Comparison of ENCODE assay signal across 8 cellular contexts in genomic region chr18:32019944-32020625, GRCh38. TPM values are rescaled to one million over a fixed set of nuclear protein-coding genes. Genes with fewer than 3 reads are reported as not detected.
A peak's percentile ranks its signal among the peaks of the same experiment; 100 is the strongest.
DNase-seq lines count a peak whose midpoint lies in the region; ATAC-seq, FAIRE-seq and TF ChIP-seq lines count a peak whose summit lies in the region.
"Not testable (repeated sequence)": the region's sequence is repeated elsewhere in the genome, so short reads cannot be mapped to it uniquely, and the experiment has no call there.

No MANE protein-coding gene starts in this region.

- ATAC-seq in body of pancreas (peak; percentile 11), upper lobe of left lung (ENCODE audit: low FRiP score in 2 of 2) (peak in 1 of 2 donors; percentile 11)
- not testable (repeated sequence) for ATAC-seq in left ventricle myocardium superior

- WGBS in body of pancreas, 2 donors, result 24 to 36% methylated on average over 14 of the region's 14 CpGs
- WGBS in upper lobe of left lung, 2 donors, result 40% methylated on average over 6 to 14 of the region's 14 CpGs

- H3K9me2 ChIP-seq in SU-DHL-6 (replicated peaks; ENCODE audit: insufficient read depth, low read length), result not testable (repeated sequence)

- not testable (repeated sequence) for TF ChIP-seq CTCF in SU-DHL-6 (IDR thresholded peaks at IDR 0.05; ENCODE audit: insufficient read depth, low read length, poor library complexity, severe bottlenecking); body of pancreas (IDR thresholded peaks at IDR 0.05); nephron (IDR thresholded peaks at IDR 0.05; ENCODE audit: unreplicated experiment in 3 of 3); upper lobe of left lung (IDR thresholded peaks at IDR 0.05)

- H3K27me3 Mint-ChIP-seq in nephron (ENCODE audit: low read depth), result peaks cover 36% of the 10 kb centered on the region

- H3K36me3 Mint-ChIP-seq in nephron (ENCODE audit: low read depth), result not testable (repeated sequence)

- not testable (repeated sequence) for H3K4me1 Mint-ChIP-seq in nephron

- TF ChIP-seq POLR2A in GM12891 (IDR thresholded peaks at IDR 0.05; ENCODE audit: low read depth, low read length); body of pancreas (IDR thresholded peaks at IDR 0.05); upper lobe of left lung (IDR thresholded peaks at IDR 0.05): not testable (repeated sequence)

- peak overlapping the region; percentile 86 to 93 (median 92) for H3K4me3 Mint-ChIP-seq in nephron

- not testable (repeated sequence) for TF ChIP-seq EP300 in upper lobe of left lung (IDR thresholded peaks at IDR 0.05)

- not testable (repeated sequence) for DNase-seq in GM12891 (ENCODE audit: insufficient read length, low spot score); upper lobe of left lung
- DNase-seq in activated T-cell treated with anti-CD3 and anti-CD28 coated beads for 24 hours (ENCODE audit: low read depth) (peak; percentile 27), body of pancreas (peak; percentile 13 to 35 (median 25)), left ventricle myocardium superior (peak; percentile 39)
- peak; percentile 38 for DNase-seq in stimulated activated CD4-positive, alpha-beta T cell treated with anti-CD3 and anti-CD28 coated beads, Interleukin-4, amount 100 ng/mL, for 1 hour

- not testable (repeated sequence) for H3K9ac ChIP-seq in SU-DHL-6 (ENCODE audit: low read length)

- not testable (repeated sequence) for H3K79me2 ChIP-seq in SU-DHL-6 (ENCODE audit: insufficient read depth, low read length)

- H3K36me3 ChIP-seq in SU-DHL-6 (ENCODE audit: low read length); body of pancreas (replicated peaks in 1 of 2; ENCODE audit: insufficient read depth in 1 of 2, low read depth in 2 of 2); upper lobe of left lung: not testable (repeated sequence)

- H3K9me3 ChIP-seq in SU-DHL-6 (ENCODE audit: insufficient read depth, low read length); body of pancreas; upper lobe of left lung: not testable (repeated sequence)

- not testable (repeated sequence) for H3K27me3 ChIP-seq in SU-DHL-6 (ENCODE audit: low read length); body of pancreas; upper lobe of left lung

- H3F3A ChIP-seq in SU-DHL-6 (ENCODE audit: insufficient read depth), result not testable (repeated sequence)

- FAIRE-seq in GM12891 (lab: Jason Lieb, UNC), result peak; percentile 41

- intact Hi-C loops in body of pancreas (cut with DNase I); left ventricle myocardium superior (cut with micrococcal nuclease): not testable (repeated sequence)

- not testable (repeated sequence) for H2AFZ ChIP-seq in SU-DHL-6 (ENCODE audit: low read depth, low read length, severe bottlenecking)

- H3K4me2 ChIP-seq in SU-DHL-6 (ENCODE audit: low read depth, low read length, poor library complexity, severe bottlenecking), result peak overlapping the region; percentile 55

- H3K4me1 ChIP-seq in body of pancreas (peaks cover 16% of the 10 kb centered on the region), upper lobe of left lung (peaks cover 0 to 34% (median 23%) of the 10 kb centered on the region in 4 donors)

- not testable (repeated sequence) for H3K27ac ChIP-seq in SU-DHL-6 (ENCODE audit: low read depth, low read length)
- H3K27ac ChIP-seq in body of pancreas (peak overlapping the region in 2 of 4 donors; percentile 81 to 83), upper lobe of left lung (peak overlapping the region in 3 of 4 donors; percentile 84 to 92 (median 91))

- not testable (repeated sequence) for H3K9me3 Mint-ChIP-seq in nephron

- H3K27ac Mint-ChIP-seq in nephron, result not testable (repeated sequence)

- not testable (repeated sequence) for H3K4me3 ChIP-seq in SU-DHL-6 (ENCODE audit: insufficient read depth, low read length, poor library complexity, severe bottlenecking)
- H3K4me3 ChIP-seq in body of pancreas, result peak overlapping the region in 1 of 2 donors; percentile 44
- peak overlapping the region; percentile 62 to 76 (median 66) for H3K4me3 ChIP-seq in upper lobe of left lung

- not testable (repeated sequence) for H4K20me1 ChIP-seq in SU-DHL-6 (ENCODE audit: low read depth, low read length)

RNA-seq across cellular contexts. Expression of gene RNF125, which starts 1.5 kb away (rescaled TPM):
- polyA plus RNA-seq in GM12891 (2012; ENCODE audit: low read depth, missing spikeins), result 1.5 TPM
- 1 to 10 TPM; 2.6 to 4.9 TPM for total RNA-seq in body of pancreas
- 3.4 TPM for total RNA-seq in left ventricle myocardium superior
- 1 to 10 TPM; 3.3 to 5.6 (median 4.9) TPM for total RNA-seq in upper lobe of left lung
